In genomic region chrX:135097176-135097744, GRCh38 we compare ENCODE assay signal across 11 cellular contexts. TPM values are rescaled to one million over a fixed set of nuclear protein-coding genes. Genes with fewer than 3 reads are reported as not detected.
A peak's percentile ranks its signal among the peaks of the same experiment; 100 is the strongest.
DNase-seq lines count a peak whose midpoint lies in the region; ATAC-seq and TF ChIP-seq lines count a peak whose summit lies in the region.
"Not testable (repeated sequence)": the region's sequence is repeated elsewhere in the genome, so short reads cannot be mapped to it uniquely, and the experiment has no call there.
"Had no signal": no experiment of that assay in that cellular context is flagged by ENCODE, and none has a peak within 500 bp of the region (broad histone marks: within the 10 kb centered on the region; RNA-seq: fewer than 3 reads in every experiment).

No MANE protein-coding gene starts in this region.

- WGBS in mesenchymal stem cell = 10% methylated on average over 2 of the region's 15 CpGs
- no CpG with 5 or more reads among the region's 15 CpGs for whole genome bisulfite sequencing in trophoblast cell (ENCODE audit: extremely low coverage, insufficient coverage, insufficient read length)
- 54% methylated on average over 12 of the region's 15 CpGs for WGBS in suprapubic skin

- H2BK15ac ChIP-seq in mesenchymal stem cell (ENCODE audit: low read depth, poor library complexity, severe bottlenecking) = not testable (repeated sequence)

- peak overlapping the region; percentile 65 for H3K4me3 Mint-ChIP-seq in CD4-positive, alpha-beta T cell
- H3K4me3 Mint-ChIP-seq in activated naive CD8-positive, alpha-beta T cell treated with anti-CD3 and anti-CD28 coated beads, Interleukin-2, amount 10 ng/mL, durations not matched to agents 7 days and 5 days = peak overlapping the region; percentile 3

- H3K4me2 ChIP-seq in mesenchymal stem cell (ENCODE audit: low read length, poor library complexity, severe bottlenecking) = peak overlapping the region; percentile 87
- peak overlapping the region; percentile 84 for H3K4me2 ChIP-seq in trophoblast cell (ENCODE audit: low read length)

- not testable (repeated sequence) for H3K4ac ChIP-seq in mesenchymal stem cell (ENCODE audit: low read depth in 1 of 2, low read length in 2 of 2); trophoblast cell (ENCODE audit: low read depth, low read length)

- ATAC-seq in CD4-positive, alpha-beta T cell (ENCODE audit: poor library complexity); activated naive CD8-positive, alpha-beta T cell treated with anti-CD3 and anti-CD28 coated beads, Interleukin-2, amount 10 ng/mL, durations not matched to agents 7 days and 5 days (ENCODE audit: low read depth): not testable (repeated sequence)

- H3K4me3 ChIP-seq in SJCRH30 (peak overlapping the region; percentile 66), dorsolateral prefrontal cortex (peak overlapping the region; percentile 26 to 75 (median 60)), left ventricle myocardium inferior (peak overlapping the region; percentile 73), mesenchymal stem cell (ENCODE audit: insufficient read depth in 1 of 2, low read depth in 1 of 2, low read length in 2 of 2) (peak overlapping the region in 1 of 2 experiments; percentile 72), trophoblast cell (ENCODE audit: low read depth, low read length) (peak overlapping the region; percentile 72), suprapubic skin (peak overlapping the region; percentile 66)

- not testable (repeated sequence) for DNase-seq in CD4-positive, alpha-beta T cell; SJCRH30; activated naive CD8-positive, alpha-beta T cell treated with anti-CD3 and anti-CD28 coated beads, Interleukin-2, amount 10 ng/mL, durations not matched to agents 7 days and 5 days; left ventricle myocardium inferior; mesenchymal stem cell; trophoblast cell; suprapubic skin (ENCODE audit: low spot score in 2 of 2)
- DNase-seq in dorsolateral prefrontal cortex = peak in 1 of 10 donors; percentile 38

- not testable (repeated sequence) for H3K9me3 ChIP-seq in CD4-positive, alpha-beta T cell (ENCODE audit: control insufficient read depth, low read length); SJCRH30 (replicated peaks); left ventricle myocardium inferior (replicated peaks); mesenchymal stem cell (ENCODE audit: control insufficient read depth, low read length); trophoblast cell (ENCODE audit: insufficient read depth, low read depth, low read length); suprapubic skin

- not testable (repeated sequence) for TF ChIP-seq EP300 in suprapubic skin (IDR thresholded peaks at IDR 0.05)

- not testable (repeated sequence) for H3K79me2 ChIP-seq in trophoblast cell (ENCODE audit: control insufficient read depth, insufficient read depth, low read length, poor library complexity)

- TF ChIP-seq POLR2A in suprapubic skin (IDR thresholded peaks at IDR 0.05) = not testable (repeated sequence)

- H2BK5ac ChIP-seq in mesenchymal stem cell (ENCODE audit: low read depth, low read length, poor library complexity, severe bottlenecking); trophoblast cell (ENCODE audit: low read depth, low read length, poor library complexity): not testable (repeated sequence)

- H3K27me3 ChIP-seq in CD4-positive, alpha-beta T cell (ENCODE audit: control insufficient read depth, insufficient read depth, low read length); SJCRH30; left ventricle myocardium inferior (ENCODE audit: low read depth); trophoblast cell (ENCODE audit: insufficient read depth, low read length); suprapubic skin: not testable (repeated sequence)
- H3K27me3 ChIP-seq in dorsolateral prefrontal cortex = peaks cover 0 to 54% (median 8%) of the 10 kb centered on the region in 45 donors
- peaks cover 0 to 40% of the 10 kb centered on the region in 2 experiments for H3K27me3 ChIP-seq in mesenchymal stem cell (ENCODE audit: control insufficient read depth in 1 of 2, insufficient read depth in 1 of 2, low read length in 2 of 2)

- not testable (repeated sequence) for H4K12ac ChIP-seq in trophoblast cell (ENCODE audit: low read depth, low read length)

- not testable (repeated sequence) for H3K4me1 Mint-ChIP-seq in CD4-positive, alpha-beta T cell (ENCODE audit: low read depth); activated naive CD8-positive, alpha-beta T cell treated with anti-CD3 and anti-CD28 coated beads, Interleukin-2, amount 10 ng/mL, durations not matched to agents 7 days and 5 days

- not testable (repeated sequence) for H2AK5ac ChIP-seq in mesenchymal stem cell (ENCODE audit: low read length, severe bottlenecking); trophoblast cell (ENCODE audit: low read length)

- H4K91ac ChIP-seq in mesenchymal stem cell (ENCODE audit: low read length); trophoblast cell (ENCODE audit: low read depth, low read length): not testable (repeated sequence)

- CTCF ChIA-PET in CD4-positive, alpha-beta T cell (lab: Charles Lee) = not testable (repeated sequence)

- H3K27ac ChIP-seq in CD4-positive, alpha-beta T cell (ENCODE audit: low read depth, low read length); SJCRH30; left ventricle myocardium inferior (replicated peaks); mesenchymal stem cell (ENCODE audit: low read length, poor library complexity, severe bottlenecking); trophoblast cell (ENCODE audit: low read depth, low read length); suprapubic skin: not testable (repeated sequence)
- H3K27ac ChIP-seq in dorsolateral prefrontal cortex = peak overlapping the region in 3 of 59 donors; percentile 6 to 38 (median 13)

- intact Hi-C loops in CD4-positive, alpha-beta T cell (cut with DNase I, micrococcal nuclease); dorsolateral prefrontal cortex (cut with DNase I); left ventricle myocardium inferior (cut with micrococcal nuclease): not testable (repeated sequence)

- POLR2A ChIA-PET in CD4-positive, alpha-beta T cell (lab: Charles Lee); activated naive CD8-positive, alpha-beta T cell treated with anti-CD3 and anti-CD28 coated beads, Interleukin-2, amount 10 ng/mL, durations not matched to agents 7 days and 5 days (lab: Charles Lee): not testable (repeated sequence)

- not testable (repeated sequence) for TF ChIP-seq CTCF in CD4-positive, alpha-beta T cell (IDR thresholded peaks at IDR 0.05); dorsolateral prefrontal cortex (IDR thresholded peaks at IDR 0.05 in 54 of 56, conservative IDR thresholded peaks at IDR 0.05 in 2 of 56; ENCODE audit: low read depth in 1 of 56, partially characterized antibody in 56 of 56); left ventricle myocardium inferior (IDR thresholded peaks at IDR 0.05; ENCODE audit: borderline replicate concordance); suprapubic skin (IDR thresholded peaks at IDR 0.05)

- H3K9ac ChIP-seq in mesenchymal stem cell (ENCODE audit: low read length); trophoblast cell (ENCODE audit: low read length): not testable (repeated sequence)

- not testable (repeated sequence) for H3K27me3 Mint-ChIP-seq in CD4-positive, alpha-beta T cell
- peaks cover 31% of the 10 kb centered on the region for H3K27me3 Mint-ChIP-seq in activated naive CD8-positive, alpha-beta T cell treated with anti-CD3 and anti-CD28 coated beads, Interleukin-2, amount 10 ng/mL, durations not matched to agents 7 days and 5 days

- not testable (repeated sequence) for H3K23ac ChIP-seq in mesenchymal stem cell (ENCODE audit: low read length in 2 of 2); trophoblast cell (ENCODE audit: low read length)

- H3K36me3 Mint-ChIP-seq in CD4-positive, alpha-beta T cell (ENCODE audit: low read depth); activated naive CD8-positive, alpha-beta T cell treated with anti-CD3 and anti-CD28 coated beads, Interleukin-2, amount 10 ng/mL, durations not matched to agents 7 days and 5 days: not testable (repeated sequence)

- not testable (repeated sequence) for H2BK12ac ChIP-seq in mesenchymal stem cell (ENCODE audit: low read length in 2 of 2); trophoblast cell (ENCODE audit: low read length)

- not testable (repeated sequence) for H4K8ac ChIP-seq in mesenchymal stem cell (ENCODE audit: low read length); trophoblast cell (ENCODE audit: low read depth, low read length)

- not testable (repeated sequence) for H3K79me1 ChIP-seq in mesenchymal stem cell (replicated peaks; ENCODE audit: low read length, poor library complexity, severe bottlenecking); trophoblast cell (ENCODE audit: low read length)

- not testable (repeated sequence) for H2AFZ ChIP-seq in mesenchymal stem cell (ENCODE audit: low read depth, low read length); trophoblast cell (ENCODE audit: insufficient read depth, low read length, poor library complexity)

- H3K36me3 ChIP-seq in SJCRH30; left ventricle myocardium inferior; mesenchymal stem cell (ENCODE audit: control insufficient read depth in 1 of 2, insufficient read depth in 2 of 2, low read depth in 1 of 2, low read length in 2 of 2); trophoblast cell (ENCODE audit: control insufficient read depth in 1 of 2, insufficient read depth in 2 of 2, low read length in 2 of 2); suprapubic skin: not testable (repeated sequence)

- not testable (repeated sequence) for H3K9me3 Mint-ChIP-seq in CD4-positive, alpha-beta T cell; activated naive CD8-positive, alpha-beta T cell treated with anti-CD3 and anti-CD28 coated beads, Interleukin-2, amount 10 ng/mL, durations not matched to agents 7 days and 5 days

- not testable (repeated sequence) for H2BK120ac ChIP-seq in mesenchymal stem cell (ENCODE audit: low read depth, low read length); trophoblast cell (ENCODE audit: insufficient read depth, low read length, poor library complexity)

- peak overlapping the region in 1 of 2 experiments; percentile 21 for H3K18ac ChIP-seq in mesenchymal stem cell (ENCODE audit: low read depth in 1 of 2, low read length in 2 of 2)
- not testable (repeated sequence) for H3K18ac ChIP-seq in trophoblast cell (ENCODE audit: low read length)

- not testable (repeated sequence) for H3K4me1 ChIP-seq in SJCRH30; left ventricle myocardium inferior; mesenchymal stem cell (ENCODE audit: control insufficient read depth, insufficient read depth, low read depth, low read length); trophoblast cell (ENCODE audit: control insufficient read depth in 1 of 2, insufficient read depth in 2 of 2, low read length in 2 of 2); suprapubic skin

- peak overlapping the region in 1 of 2 experiments; percentile 60 for H3K14ac ChIP-seq in mesenchymal stem cell (ENCODE audit: low read length in 2 of 2)
- H3K14ac ChIP-seq in trophoblast cell (ENCODE audit: low read length) = not testable (repeated sequence)

- not testable (repeated sequence) for H3K27ac Mint-ChIP-seq in CD4-positive, alpha-beta T cell; activated naive CD8-positive, alpha-beta T cell treated with anti-CD3 and anti-CD28 coated beads, Interleukin-2, amount 10 ng/mL, durations not matched to agents 7 days and 5 days

RNA-seq across cellular contexts. Expression of gene SMIM10L2B, which starts 1.3 kb away (rescaled TPM):
- total RNA-seq in CD4-positive, alpha-beta T cell = 1 to 10 TPM; 1.2 TPM
- 1.1 and 1.3 TPM in 2 replicates for total RNA-seq in SJCRH30 (2014; rRNA removed; shearing (Covaris generic))
- total RNA-seq in activated naive CD8-positive, alpha-beta T cell treated with anti-CD3 and anti-CD28 coated beads, Interleukin-2, amount 10 ng/mL, durations not matched to agents 7 days and 5 days = under 1 TPM; 0.20 to 0.36 TPM
- total RNA-seq in dorsolateral prefrontal cortex (10 to 100 TPM; 12.4 to 54.9 (median 33.0) TPM), left ventricle myocardium inferior (2.2 TPM), suprapubic skin (1 to 10 TPM; 1.4 to 3.1 (median 2.1) TPM)
- polyA plus RNA-seq in mesenchymal stem cell (2013, experiment 1 of 2) = 3.4 TPM
- 3.5 TPM for polyA plus RNA-seq in mesenchymal stem cell (2013, experiment 2 of 2)
- polyA plus RNA-seq in trophoblast cell (2013) = 2.1 TPM in 2 replicates

RNA-seq across cellular contexts. Expression of gene ETDB, which starts 23.1 kb away (rescaled TPM):
- total RNA-seq in CD4-positive, alpha-beta T cell = not detected
- not detected in 2 replicates for total RNA-seq in SJCRH30 (2014; rRNA removed; shearing (Covaris generic))
- not detected for total RNA-seq in activated naive CD8-positive, alpha-beta T cell treated with anti-CD3 and anti-CD28 coated beads, Interleukin-2, amount 10 ng/mL, durations not matched to agents 7 days and 5 days
- total RNA-seq in dorsolateral prefrontal cortex = 1 to 10 TPM in 2 of 120 experiments, not detected in 118; 1.1 to 2.4 TPM
- not detected for total RNA-seq in left ventricle myocardium inferior
- polyA plus RNA-seq in mesenchymal stem cell (2013, experiment 1 of 2) = not detected
- not detected for polyA plus RNA-seq in mesenchymal stem cell (2013, experiment 2 of 2)
- polyA plus RNA-seq in trophoblast cell (2013) = not detected in 2 replicates
- total RNA-seq in suprapubic skin = not detected
- total RNA-seq: glomerular endothelial cell, liver had no signal
- polyA plus RNA-seq: adipose tissue, liver had no signal

RNA-seq across cellular contexts. Expression of gene RTL8A, which starts 45.3 kb away (rescaled TPM):
- total RNA-seq in CD4-positive, alpha-beta T cell = 10 to 100 TPM; 11.1 to 12.4 TPM
- 18.8 TPM in 2 replicates for total RNA-seq in SJCRH30 (2014; rRNA removed; shearing (Covaris generic))
- total RNA-seq in activated naive CD8-positive, alpha-beta T cell treated with anti-CD3 and anti-CD28 coated beads, Interleukin-2, amount 10 ng/mL, durations not matched to agents 7 days and 5 days = 10 to 100 TPM; 15.0 to 18.6 TPM
- 10 to 100 TPM; 28.3 to 56.9 (median 43.0) TPM for total RNA-seq in dorsolateral prefrontal cortex
- 31.8 TPM for total RNA-seq in left ventricle myocardium inferior
- polyA plus RNA-seq in mesenchymal stem cell (2013, experiment 1 of 2) = 133 TPM
- polyA plus RNA-seq in mesenchymal stem cell (2013, experiment 2 of 2) = 133 TPM
- 77.7 and 79.0 TPM in 2 replicates for polyA plus RNA-seq in trophoblast cell (2013)
- 10 to 100 TPM; 13.7 to 24.5 (median 17.8) TPM for total RNA-seq in suprapubic skin
